ENCODE assay signal across 8 cellular contexts in genomic region chr17:36705651-36706436, GRCh38.
DNase-seq lines count a peak whose midpoint lies in the region; ATAC-seq and TF ChIP-seq lines count a peak whose summit lies in the region.

No MANE protein-coding gene starts in this region.

- H3K36me3 ChIP-seq in BE2C (no peaks in the 10 kb centered on the region), H7 (replicated peaks; ENCODE audit: control insufficient read depth, insufficient read depth, low read length) (no peaks in the 10 kb centered on the region)

- no peaks in the 10 kb centered on the region for H3K27me3 ChIP-seq in BE2C
- peaks cover 17% of the 10 kb centered on the region for H3K27me3 ChIP-seq in H7 (ENCODE audit: control insufficient read depth, insufficient read depth, low read length)

- peaks cover 37% of the 10 kb centered on the region for H3K27me3 Mint-ChIP-seq in activated CD4-positive, alpha-beta T cell treated with anti-CD3 and anti-CD28 coated beads, Interleukin-2, amount 10 ng/mL, durations not matched to agents 24 days and 14 days
- H3K27me3 Mint-ChIP-seq in effector memory CD8-positive, alpha-beta T cell, result peaks cover 51 to 52% of the 10 kb centered on the region in 2 donors
- peaks cover 82% of the 10 kb centered on the region for H3K27me3 Mint-ChIP-seq in neural crest cell (ENCODE audit: low read depth)

- H3K36me3 Mint-ChIP-seq in activated CD4-positive, alpha-beta T cell treated with anti-CD3 and anti-CD28 coated beads, Interleukin-2, amount 10 ng/mL, durations not matched to agents 24 days and 14 days (ENCODE audit: low read depth), result no peaks in the 10 kb centered on the region
- peaks cover 2% of the 10 kb centered on the region for H3K36me3 Mint-ChIP-seq in effector memory CD8-positive, alpha-beta T cell (ENCODE audit: insufficient read depth)
- no peaks in the 10 kb centered on the region for H3K36me3 Mint-ChIP-seq in neural crest cell (ENCODE audit: low read depth)

- H3K9me3 ChIP-seq in BE2C, result no peaks in the 10 kb centered on the region; the same call in 1 of the 2 replicates

- H3K27ac Mint-ChIP-seq in activated CD4-positive, alpha-beta T cell treated with anti-CD3 and anti-CD28 coated beads, Interleukin-2, amount 10 ng/mL, durations not matched to agents 24 days and 14 days, result no peak overlapping the region
- no peak overlapping the region for H3K27ac Mint-ChIP-seq in effector memory CD8-positive, alpha-beta T cell
- H3K27ac Mint-ChIP-seq in neural crest cell (ENCODE audit: unreplicated experiment), result no peak overlapping the region

- H3K4me3 ChIP-seq in BE2C (ENCODE audit: low read depth, low read length), result peak overlapping the region; percentile 28
- no peak overlapping the region for H3K4me3 ChIP-seq in H7 (ENCODE audit: insufficient read depth, low read depth, low read length)

- intact Hi-C loops in activated CD4-positive, alpha-beta T cell treated with anti-CD3 and anti-CD28 coated beads, Interleukin-2, amount 10 ng/mL, durations not matched to agents 24 days and 14 days (cut with micrococcal nuclease), result loop anchor here (1.0 to 5.0 kb wide), 2 partner anchors 49 to 79 kb away; no protein-coding TSS in a partner anchor

- no peaks in the 10 kb centered on the region for H3K9me3 Mint-ChIP-seq in activated CD4-positive, alpha-beta T cell treated with anti-CD3 and anti-CD28 coated beads, Interleukin-2, amount 10 ng/mL, durations not matched to agents 24 days and 14 days
- H3K9me3 Mint-ChIP-seq in effector memory CD8-positive, alpha-beta T cell, result no peaks in the 10 kb centered on the region
- H3K9me3 Mint-ChIP-seq in neural crest cell, result no peaks in the 10 kb centered on the region

- DNase-seq in BE2C (peak; percentile 80), H7 (peak; percentile 77), NCI-H510A treated with DMSO at 0.1 percent for 48 hours (lab: John Stamatoyannopoulos, UW) (peak; percentile 77), neural crest cell (ENCODE audit: low read depth, low spot score) (no peak), Ammon's horn (ENCODE audit: low spot score) (no peak)
- peak; percentile 86 for DNase-seq in activated CD4-positive, alpha-beta T cell treated with anti-CD3 and anti-CD28 coated beads, Interleukin-2, amount 10 ng/mL, durations not matched to agents 24 days and 14 days
- peak; percentile 44 to 51 (median 48) for DNase-seq in effector memory CD8-positive, alpha-beta T cell

- H3K4me1 ChIP-seq in BE2C, result peaks cover 38% of the 10 kb centered on the region

- ATAC-seq in effector memory CD8-positive, alpha-beta T cell (replicated peaks), result peak; percentile 74
- ATAC-seq in HG03439 (IDR thresholded peaks at IDR 0.05; ENCODE audit: unreplicated experiment), result no peak

- H3K4me1 Mint-ChIP-seq in activated CD4-positive, alpha-beta T cell treated with anti-CD3 and anti-CD28 coated beads, Interleukin-2, amount 10 ng/mL, durations not matched to agents 24 days and 14 days, result no peaks in the 10 kb centered on the region
- no peaks in the 10 kb centered on the region for H3K4me1 Mint-ChIP-seq in effector memory CD8-positive, alpha-beta T cell (ENCODE audit: low read depth in 2 of 2)
- no peaks in the 10 kb centered on the region for H3K4me1 Mint-ChIP-seq in neural crest cell

- TF ChIP-seq CTCF in BE2C (IDR thresholded peaks at IDR 0.05; ENCODE audit: low read depth, low read length), result peak; percentile 92
- TF ChIP-seq CTCF in neural crest cell (conservative IDR thresholded peaks at IDR 0.05), result peak; percentile 71

- H3K4me3 Mint-ChIP-seq in activated CD4-positive, alpha-beta T cell treated with anti-CD3 and anti-CD28 coated beads, Interleukin-2, amount 10 ng/mL, durations not matched to agents 24 days and 14 days, result no peak overlapping the region
- no peak overlapping the region for H3K4me3 Mint-ChIP-seq in effector memory CD8-positive, alpha-beta T cell
- H3K4me3 Mint-ChIP-seq in neural crest cell, result no peak overlapping the region

Comparison
In these comparisons a context has a peak if more than half of its experiments do, and no peak if none do; other contexts are left out.
1. DNase-seq: peak in BE2C (single experiment), H7 (single experiment), NCI-H510A treated with DMSO at 0.1 percent for 48 hours (single experiment), activated CD4-positive, alpha-beta T cell treated with anti-CD3 and anti-CD28 coated beads, Interleukin-2, amount 10 ng/mL, durations not matched to agents 24 days and 14 days (single experiment) and effector memory CD8-positive, alpha-beta T cell (3 of 3); none in neural crest cell (single experiment) and Ammon's horn (single experiment).